ENCODE assay signal across 18 cellular contexts in the genomic region with DNA sequence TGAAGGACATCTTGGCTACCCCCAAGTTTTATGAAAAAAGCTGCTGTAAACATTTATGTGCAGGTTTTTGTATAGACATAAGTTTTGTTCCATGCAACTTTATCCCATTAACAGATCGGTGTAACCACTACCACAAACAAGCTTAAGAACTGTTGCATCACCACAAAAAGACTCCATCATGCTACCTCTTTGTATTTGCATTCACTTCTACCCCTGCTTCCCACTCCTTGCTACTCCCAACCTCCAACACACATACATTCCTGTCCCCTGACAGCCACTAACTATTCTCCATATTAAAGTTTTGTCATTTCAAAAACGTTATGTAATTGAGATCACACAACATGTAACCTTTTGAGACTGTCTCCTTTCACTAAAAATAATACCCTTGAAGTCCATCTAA. TPM values are rescaled to one million over a fixed set of nuclear protein-coding genes. Genes with fewer than 3 reads are reported as not detected.
DNase-seq lines count a peak whose midpoint lies in the region; ATAC-seq, FAIRE-seq and TF ChIP-seq lines count a peak whose summit lies in the region.
"Had no signal": no experiment of that assay in that cellular context is flagged by ENCODE, and none has a peak within 500 bp of the region (broad histone marks: within the 10 kb centered on the region; RNA-seq: fewer than 3 reads in every experiment).

No MANE protein-coding gene starts in this region.

- H3K4me1 Mint-ChIP-seq in Calu3 (ENCODE audit: low read depth, unreplicated experiment) (peaks cover 30% of the 10 kb centered on the region), H9 (peaks cover 6 to 7% of the 10 kb centered on the region in 2 experiments; a peak in 3 of 4 replicates), astrocyte (ENCODE audit: low read depth, unreplicated experiment) (peaks cover 9% of the 10 kb centered on the region)
- H3K4me1 Mint-ChIP-seq in activated T-helper 1 cell treated with anti-CD3 and anti-CD28 coated beads, Interleukin-12 subunit alpha, Interleukin-12 subunit beta, Interleukin-2, Interleukin-4 antibody, amounts not matched to agents 30 ng/mL and 10 ng/mL and 1 ng/mL, durations not matched to agents 14 hours and 24 hours and 36 hours (ENCODE audit: low read depth): no peaks in the 10 kb centered on the region
- H3K4me1 Mint-ChIP-seq: B cell had no signal

- no peak for DNase-seq in Calu3
- no peak for DNase-seq in H9
- peak; percentile 40 for DNase-seq in astrocyte (ENCODE audit: low read depth)
- DNase-seq in mesenchymal stem cell: no peak
- DNase-seq in activated T-helper 1 cell treated with anti-CD3 and anti-CD28 coated beads, Interleukin-12 subunit alpha, Interleukin-12 subunit beta, Interleukin-2, Interleukin-4 antibody, amounts not matched to agents 30 ng/mL and 10 ng/mL and 1 ng/mL, durations not matched to agents 14 hours and 24 hours and 36 hours (ENCODE audit: low spot score): no peak
- no peak for DNase-seq in mesenteric fat pad (ENCODE audit: low spot score)
- DNase-seq: ACHN; CD4-positive, alpha-beta T cell; MM.1S; NCI-H1417; NCI-H2029; NCI-H524; OCI-M1; RPMI8226; SW 1271 had no signal

- H3K23ac ChIP-seq in H9 (ENCODE audit: insufficient read length, low read depth, low read length) (no peak overlapping the region), mesenchymal stem cell (ENCODE audit: low read length in 2 of 2) (no peak overlapping the region)

- H3K27ac ChIP-seq in H9 (ENCODE audit: insufficient read length, low read depth, low read length): no peak overlapping the region
- no peak overlapping the region for H3K27ac ChIP-seq in astrocyte (ENCODE audit: low read depth, low read length)
- H3K27ac ChIP-seq in mesenchymal stem cell (ENCODE audit: low read length, poor library complexity, severe bottlenecking): peak overlapping the region; percentile 55
- H3K27ac ChIP-seq: KMS-11 had no signal

- no peaks in the 10 kb centered on the region for H3K27me3 ChIP-seq in H9 (ENCODE audit: insufficient read depth, low read length)
- H3K27me3 ChIP-seq in astrocyte (ENCODE audit: insufficient read depth, low read length): no peaks in the 10 kb centered on the region
- H3K27me3 ChIP-seq in mesenchymal stem cell (ENCODE audit: control insufficient read depth in 1 of 2, insufficient read depth in 1 of 2, low read length in 2 of 2): no peaks in the 10 kb centered on the region

- H2BK5ac ChIP-seq in H9 (ENCODE audit: insufficient read length, low read length): no peak overlapping the region
- no peak overlapping the region for H2BK5ac ChIP-seq in mesenchymal stem cell (ENCODE audit: low read depth, low read length, poor library complexity, severe bottlenecking)

- no peak overlapping the region for H4K91ac ChIP-seq in H9 (ENCODE audit: insufficient read length, low read depth, low read length)
- H4K91ac ChIP-seq in mesenchymal stem cell (ENCODE audit: low read length): no peak overlapping the region

- H3K56ac ChIP-seq in H9 (ENCODE audit: insufficient read length, low read depth, low read length): no peak overlapping the region

- H3K4ac ChIP-seq in H9 (ENCODE audit: low read depth, low read length) (no peak overlapping the region), mesenchymal stem cell (ENCODE audit: low read depth in 1 of 2, low read length in 2 of 2) (no peak overlapping the region)

- no TSS peak for BruUV-seq in Calu3 (replicated peaks; lab: Mats Ljungman, UMichigan)

- CTCF ChIA-PET in Calu3 (lab: Charles Lee): no interaction called here

- no peak overlapping the region for H4K5ac ChIP-seq in H9 (ENCODE audit: insufficient read length, low read depth, low read length)

- H3K79me2 ChIP-seq in H9 (ENCODE audit: insufficient read depth, low read length): no peaks in the 10 kb centered on the region
- H3K79me2 ChIP-seq in astrocyte (ENCODE audit: insufficient read depth, low read length): no peaks in the 10 kb centered on the region

- no peaks in the 10 kb centered on the region for H3K36me3 ChIP-seq in astrocyte (ENCODE audit: insufficient read depth, low read length)
- H3K36me3 ChIP-seq in mesenchymal stem cell (ENCODE audit: control insufficient read depth in 1 of 2, insufficient read depth in 2 of 2, low read depth in 1 of 2, low read length in 2 of 2): no peaks in the 10 kb centered on the region

- H3K4me1 ChIP-seq in H9 (ENCODE audit: insufficient read depth, low read length) (no peaks in the 10 kb centered on the region), astrocyte (ENCODE audit: insufficient read depth, low read length) (no peaks in the 10 kb centered on the region), mesenchymal stem cell (ENCODE audit: control insufficient read depth, insufficient read depth, low read depth, low read length) (no peaks in the 10 kb centered on the region)

- no peaks in the 10 kb centered on the region for H3K23me2 ChIP-seq in H9 (ENCODE audit: insufficient read length, low read depth, low read length, poor library complexity, severe bottlenecking)

- H2BK12ac ChIP-seq in H9 (ENCODE audit: insufficient read length, low read depth, low read length) (no peak overlapping the region), mesenchymal stem cell (ENCODE audit: low read length in 2 of 2) (no peak overlapping the region)

- H4K8ac ChIP-seq in H9 (replicated peaks; ENCODE audit: insufficient read length, low read depth, low read length) (no peak overlapping the region), mesenchymal stem cell (ENCODE audit: low read length) (no peak overlapping the region)

- TF ChIP-seq CTCF in Calu3 (IDR thresholded peaks at IDR 0.05; ENCODE audit: unreplicated experiment) (no peak), H9 (conservative IDR thresholded peaks at IDR 0.05) (no peak), astrocyte (IDR thresholded peaks at IDR 0.05; ENCODE audit: insufficient read depth, low read depth, low read length) (no peak)

- H3K9me3 ChIP-seq in H9 (ENCODE audit: control insufficient read depth, low read depth, low read length) (no peaks in the 10 kb centered on the region), astrocyte (ENCODE audit: insufficient read depth, low read depth, low read length) (no peaks in the 10 kb centered on the region), mesenchymal stem cell (ENCODE audit: control insufficient read depth, low read length) (no peaks in the 10 kb centered on the region)

- no peak overlapping the region for H2BK15ac ChIP-seq in H9 (ENCODE audit: low read depth, low read length)
- H2BK15ac ChIP-seq in mesenchymal stem cell (ENCODE audit: low read depth, poor library complexity, severe bottlenecking): no peak overlapping the region

- no peak overlapping the region for H3K4me2 ChIP-seq in H9 (ENCODE audit: insufficient read depth, insufficient read length, low read length)
- H3K4me2 ChIP-seq in astrocyte (ENCODE audit: low read length): no peak overlapping the region
- H3K4me2 ChIP-seq in mesenchymal stem cell (ENCODE audit: low read length, poor library complexity, severe bottlenecking): no peak overlapping the region
- H3K4me2 ChIP-seq: KMS-11 had no signal

- H3K4me3 ChIP-seq in astrocyte (ENCODE audit: insufficient read depth, low read depth, low read length) (no peak overlapping the region), mesenchymal stem cell (ENCODE audit: insufficient read depth in 1 of 2, low read depth in 1 of 2, low read length in 2 of 2) (no peak overlapping the region)

- H3K27me3 Mint-ChIP-seq in Calu3 (ENCODE audit: unreplicated experiment) (no peaks in the 10 kb centered on the region), H9 (ENCODE audit: low read depth) (peaks cover 1% of the 10 kb centered on the region; the same call in 1 of the 2 replicates), astrocyte (ENCODE audit: low read depth, unreplicated experiment) (no peaks in the 10 kb centered on the region)
- peaks cover 5% of the 10 kb centered on the region for H3K27me3 Mint-ChIP-seq in activated T-helper 1 cell treated with anti-CD3 and anti-CD28 coated beads, Interleukin-12 subunit alpha, Interleukin-12 subunit beta, Interleukin-2, Interleukin-4 antibody, amounts not matched to agents 30 ng/mL and 10 ng/mL and 1 ng/mL, durations not matched to agents 14 hours and 24 hours and 36 hours (ENCODE audit: insufficient read depth)
- H3K27me3 Mint-ChIP-seq: B cell had no signal

- H3K9ac ChIP-seq in H9 (ENCODE audit: extremely low read depth, insufficient read length, low read length): peak overlapping the region; percentile 31
- no peak overlapping the region for H3K9ac ChIP-seq in astrocyte (ENCODE audit: low read length)
- H3K9ac ChIP-seq in mesenchymal stem cell (ENCODE audit: low read length): no peak overlapping the region
- H3K9ac ChIP-seq: KMS-11 had no signal

- no peak overlapping the region for H2AK5ac ChIP-seq in H9 (ENCODE audit: insufficient read length, low read length)
- H2AK5ac ChIP-seq in mesenchymal stem cell (ENCODE audit: low read length, severe bottlenecking): no peak overlapping the region

- H2BK120ac ChIP-seq in H9 (ENCODE audit: low read depth, low read length, poor library complexity, severe bottlenecking): no peak overlapping the region
- no peak overlapping the region for H2BK120ac ChIP-seq in mesenchymal stem cell (ENCODE audit: low read depth, low read length)

- WGBS in H9 (ENCODE audit: extremely low coverage, insufficient read length, low lambda C conversion rate): no CpG with 5 or more reads among the region's 2 CpGs
- 79% methylated on average over 2 of the region's 2 CpGs for WGBS in mesenchymal stem cell

- H2AFZ ChIP-seq in H9 (ENCODE audit: low read length): no peak overlapping the region
- no peak overlapping the region for H2AFZ ChIP-seq in astrocyte (ENCODE audit: low read depth, low read length)
- H2AFZ ChIP-seq in mesenchymal stem cell (ENCODE audit: low read depth, low read length): no peak overlapping the region

- no peak overlapping the region for H2BK20ac ChIP-seq in H9 (ENCODE audit: low read depth, low read length, poor library complexity, severe bottlenecking)

- H3K36me3 Mint-ChIP-seq in Calu3 (ENCODE audit: insufficient read depth, unreplicated experiment): no peaks in the 10 kb centered on the region
- peaks cover 4 to 19% (median 12%) of the 10 kb centered on the region in 3 experiments; a peak in 6 of 7 replicates for H3K36me3 Mint-ChIP-seq in H9 (ENCODE audit: insufficient read depth in 1 of 3, low read depth in 3 of 3)
- peaks cover 2% of the 10 kb centered on the region for H3K36me3 Mint-ChIP-seq in astrocyte (ENCODE audit: low read depth, unreplicated experiment)
- H3K36me3 Mint-ChIP-seq in activated T-helper 1 cell treated with anti-CD3 and anti-CD28 coated beads, Interleukin-12 subunit alpha, Interleukin-12 subunit beta, Interleukin-2, Interleukin-4 antibody, amounts not matched to agents 30 ng/mL and 10 ng/mL and 1 ng/mL, durations not matched to agents 14 hours and 24 hours and 36 hours (ENCODE audit: low read depth): no peaks in the 10 kb centered on the region

- no peak overlapping the region for H3K18ac ChIP-seq in H9 (ENCODE audit: insufficient read length, low read depth, low read length)
- H3K18ac ChIP-seq in mesenchymal stem cell (ENCODE audit: low read depth in 1 of 2, low read length in 2 of 2): no peak overlapping the region

- H3K27ac Mint-ChIP-seq in Calu3 (ENCODE audit: unreplicated experiment) (peak overlapping the region; percentile 16), H9 (no peak overlapping the region), astrocyte (ENCODE audit: unreplicated experiment) (no peak overlapping the region)
- no peak overlapping the region for H3K27ac Mint-ChIP-seq in activated T-helper 1 cell treated with anti-CD3 and anti-CD28 coated beads, Interleukin-12 subunit alpha, Interleukin-12 subunit beta, Interleukin-2, Interleukin-4 antibody, amounts not matched to agents 30 ng/mL and 10 ng/mL and 1 ng/mL, durations not matched to agents 14 hours and 24 hours and 36 hours
- H3K27ac Mint-ChIP-seq: B cell; CD4-positive, alpha-beta T cell had no signal

- H3K79me1 ChIP-seq in H9 (ENCODE audit: insufficient read depth, low read depth, low read length, poor library complexity, severe bottlenecking): no peaks in the 10 kb centered on the region
- no peaks in the 10 kb centered on the region for H3K79me1 ChIP-seq in mesenchymal stem cell (replicated peaks; ENCODE audit: low read length, poor library complexity, severe bottlenecking)

- H3K14ac ChIP-seq in H9 (ENCODE audit: insufficient read depth, low read length) (no peak overlapping the region), mesenchymal stem cell (ENCODE audit: low read length in 2 of 2) (no peak overlapping the region)

- H3K9me3 Mint-ChIP-seq in Calu3 (ENCODE audit: low read depth, unreplicated experiment): peaks cover 8% of the 10 kb centered on the region
- H3K9me3 Mint-ChIP-seq in H9: peaks cover 18 to 25% of the 10 kb centered on the region in 2 experiments
- H3K9me3 Mint-ChIP-seq in astrocyte (ENCODE audit: unreplicated experiment): peaks cover 11% of the 10 kb centered on the region
- H3K9me3 Mint-ChIP-seq in activated T-helper 1 cell treated with anti-CD3 and anti-CD28 coated beads, Interleukin-12 subunit alpha, Interleukin-12 subunit beta, Interleukin-2, Interleukin-4 antibody, amounts not matched to agents 30 ng/mL and 10 ng/mL and 1 ng/mL, durations not matched to agents 14 hours and 24 hours and 36 hours: peaks cover 4% of the 10 kb centered on the region
- H3K9me3 Mint-ChIP-seq: CD4-positive, alpha-beta T cell had no signal

- H4K20me1 ChIP-seq in H9 (ENCODE audit: control insufficient read depth, insufficient read depth, insufficient read length) (no peaks in the 10 kb centered on the region), astrocyte (ENCODE audit: insufficient read depth, low read length) (no peaks in the 10 kb centered on the region)

- no peak for ATAC-seq in GM19463 (IDR thresholded peaks at IDR 0.05; ENCODE audit: unreplicated experiment)

- no peak overlapping the region for H3T11ph ChIP-seq in H9 (ENCODE audit: low read length)

- intact Hi-C loops in Calu3 (cut with micrococcal nuclease; ENCODE audit: unreplicated experiment): no loop called here
- intact Hi-C loops in activated T-helper 1 cell treated with anti-CD3 and anti-CD28 coated beads, Interleukin-12 subunit alpha, Interleukin-12 subunit beta, Interleukin-2, Interleukin-4 antibody, amounts not matched to agents 30 ng/mL and 10 ng/mL and 1 ng/mL, durations not matched to agents 14 hours and 24 hours and 36 hours (cut with micrococcal nuclease): no loop called here

- FAIRE-seq in astrocyte (lab: Jason Lieb, UNC): no peak

- H3K4me3 Mint-ChIP-seq in Calu3 (ENCODE audit: low read depth, unreplicated experiment): no peak overlapping the region
- H3K4me3 Mint-ChIP-seq in H9: no peak overlapping the region
- no peak overlapping the region for H3K4me3 Mint-ChIP-seq in astrocyte (ENCODE audit: unreplicated experiment)
- no peak overlapping the region for H3K4me3 Mint-ChIP-seq in activated T-helper 1 cell treated with anti-CD3 and anti-CD28 coated beads, Interleukin-12 subunit alpha, Interleukin-12 subunit beta, Interleukin-2, Interleukin-4 antibody, amounts not matched to agents 30 ng/mL and 10 ng/mL and 1 ng/mL, durations not matched to agents 14 hours and 24 hours and 36 hours
- H3K4me3 Mint-ChIP-seq: B cell; CD4-positive, alpha-beta T cell had no signal

RNA-seq across cellular contexts. Expression of gene LHFPL2, which starts 57.8 kb away (rescaled TPM):
- 30.9 and 43.6 TPM in 2 replicates for total RNA-seq in Calu3 (2022)
- 26.3 and 26.6 TPM in 2 replicates for total RNA-seq in H9 (2021)
- 17.0 and 19.8 TPM in 2 replicates for total RNA-seq in astrocyte
- 13.5 TPM for polyA plus RNA-seq in mesenchymal stem cell (2013, experiment 1 of 2)
- 11.5 TPM for polyA plus RNA-seq in mesenchymal stem cell (2013, experiment 2 of 2)
- total RNA-seq in activated T-helper 1 cell treated with anti-CD3 and anti-CD28 coated beads, Interleukin-12 subunit alpha, Interleukin-12 subunit beta, Interleukin-2, Interleukin-4 antibody, amounts not matched to agents 30 ng/mL and 10 ng/mL and 1 ng/mL, durations not matched to agents 14 hours and 24 hours and 36 hours: 0.08 and 0.47 TPM in 2 replicates
- 76.0 TPM for total RNA-seq in mesenteric fat pad

Comparison
In these comparisons a context has a peak if more than half of its experiments do, and no peak if none do; other contexts are left out.
1. RNA of gene LHFPL2, which starts 57.8 kb away (total RNA-seq): 76.0 TPM in mesenteric fat pad (single experiment), 30.9 to 43.6 TPM in Calu3, 26.3 to 26.6 TPM in H9 and 17.0 to 19.8 TPM in astrocyte; 0.08 to 0.47 TPM in activated T-helper 1 cell treated with anti-CD3 and anti-CD28 coated beads, Interleukin-12 subunit alpha, Interleukin-12 subunit beta, Interleukin-2, Interleukin-4 antibody, amounts not matched to agents 30 ng/mL and 10 ng/mL and 1 ng/mL, durations not matched to agents 14 hours and 24 hours and 36 hours; every median in the first group is over 10 times any median in the second.